23 cellular contexts compared by ENCODE assay signal in the genomic region with DNA sequence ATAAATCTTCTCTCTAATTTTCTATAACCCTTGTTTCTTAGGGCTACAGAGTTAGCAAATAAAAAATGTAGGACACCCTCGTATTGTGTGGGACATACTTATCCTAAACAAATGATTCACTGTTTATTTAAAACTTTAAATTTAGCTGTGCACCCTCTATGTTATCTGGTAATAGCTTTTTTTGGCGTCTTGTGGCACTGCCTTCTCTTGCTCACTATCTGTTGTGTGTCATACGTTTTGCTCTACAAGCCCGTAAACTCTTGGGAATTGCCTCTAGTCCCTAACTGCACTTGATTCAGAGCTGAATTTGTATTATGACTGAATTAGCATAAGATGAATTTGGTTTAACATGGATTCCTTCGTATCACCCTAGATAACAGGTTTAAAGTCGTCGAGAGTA.
DNase-seq lines count a peak whose midpoint lies in the region; ATAC-seq and TF ChIP-seq lines count a peak whose summit lies in the region.
"Had no signal": no experiment of that assay in that cellular context is flagged by ENCODE, and none has a peak within 500 bp of the region (broad histone marks: within the 10 kb centered on the region; RNA-seq: fewer than 3 reads in every experiment).

No MANE protein-coding gene starts in this region.

- H4K12ac ChIP-seq in trophoblast cell (ENCODE audit: low read depth, low read length) = no peak overlapping the region

- no peak overlapping the region for H3K4me2 ChIP-seq in trophoblast cell (ENCODE audit: low read length)

- H3K4me3 Mint-ChIP-seq in HFFc6 = no peak overlapping the region
- H3K4me3 Mint-ChIP-seq: CD4-positive, alpha-beta memory T cell had no signal

- H3K4me1 ChIP-seq in esophagus muscularis mucosa (peaks cover 3 to 23% (median 20%) of the 10 kb centered on the region in 4 donors), trophoblast cell (ENCODE audit: control insufficient read depth in 1 of 2, insufficient read depth in 2 of 2, low read length in 2 of 2) (peaks cover 0 to 11% of the 10 kb centered on the region in 2 experiments), tibial artery (peaks cover 0 to 23% (median 9%) of the 10 kb centered on the region in 4 donors), ovary (ENCODE audit: insufficient read depth) (peaks cover 3% of the 10 kb centered on the region)

- no peak for DNase-seq in HFFc6
- DNase-seq in esophagus muscularis mucosa (ENCODE audit: extremely low spot score) = no peak
- no peak for DNase-seq in trophoblast cell
- no peak for DNase-seq in tibial artery
- no peak for DNase-seq in ovary
- no peak for DNase-seq in DMS79 (lab: John Stamatoyannopoulos, UW)
- DNase-seq: C1 segment of cervical spinal cord; CD4-positive, alpha-beta memory T cell; COR-L47; DMS53; GF-D8; KG1; MG63; NCI-H1105 treated with DMSO at 0.1 percent for 48 hours; NCI-H2029 treated with DMSO at 0.1 percent for 48 hours; NCI-H226; NCI-H510A; NCI-H69; SHP77 had no signal

- TF ChIP-seq CTCF in HFFc6 (IDR thresholded peaks at IDR 0.05) = no peak
- no peak for TF ChIP-seq CTCF in esophagus muscularis mucosa (IDR thresholded peaks at IDR 0.05)
- no peak for TF ChIP-seq CTCF in tibial artery (IDR thresholded peaks at IDR 0.05)
- TF ChIP-seq CTCF in ovary (IDR thresholded peaks at IDR 0.05) = no peak

- H3K4me3 ChIP-seq in esophagus muscularis mucosa (no peak overlapping the region), trophoblast cell (ENCODE audit: low read depth, low read length) (no peak overlapping the region), tibial artery (no peak overlapping the region), ovary (no peak overlapping the region)
- H3K4me3 ChIP-seq: MG63 had no signal

- TF ChIP-seq POLR2A in esophagus muscularis mucosa (IDR thresholded peaks at IDR 0.05; ENCODE audit: low read depth) = no peak
- TF ChIP-seq POLR2A in ovary (IDR thresholded peaks at IDR 0.05) = no peak

- H3K79me1 ChIP-seq in trophoblast cell (ENCODE audit: low read length) = peaks cover 17% of the 10 kb centered on the region

- no peak overlapping the region for H4K8ac ChIP-seq in trophoblast cell (ENCODE audit: low read depth, low read length)

- H2BK5ac ChIP-seq in trophoblast cell (ENCODE audit: low read depth, low read length, poor library complexity) = peak overlapping the region; percentile 46

- 0 out of 2 replicates have a peak overlapping the region, but pooled peaks have one; percentile 14 for H3K27ac Mint-ChIP-seq in HFFc6
- H3K27ac Mint-ChIP-seq: CD4-positive, alpha-beta memory T cell had no signal

- ATAC-seq in GM21786 (IDR thresholded peaks at IDR 0.05; ENCODE audit: unreplicated experiment) (no peak), GM21737 (IDR thresholded peaks at IDR 0.05; ENCODE audit: unreplicated experiment) (no peak)
- ATAC-seq: Panc1 had no signal

- H3K4ac ChIP-seq in trophoblast cell (ENCODE audit: low read depth, low read length) = no peak overlapping the region

- H3K79me2 ChIP-seq in trophoblast cell (ENCODE audit: control insufficient read depth, insufficient read depth, low read length, poor library complexity) = no peaks in the 10 kb centered on the region

- peaks cover 42% of the 10 kb centered on the region for H3K4me1 Mint-ChIP-seq in HFFc6 (ENCODE audit: low read depth)
- H3K4me1 Mint-ChIP-seq: CD4-positive, alpha-beta memory T cell had no signal

- no peak overlapping the region for H2AFZ ChIP-seq in trophoblast cell (ENCODE audit: insufficient read depth, low read length, poor library complexity)

- no peak overlapping the region for H3K9ac ChIP-seq in trophoblast cell (ENCODE audit: low read length)

- H3K36me3 Mint-ChIP-seq in HFFc6 (ENCODE audit: low read depth) = peaks cover 5% of the 10 kb centered on the region; the same call in 1 of the 2 replicates
- H3K36me3 Mint-ChIP-seq: CD4-positive, alpha-beta memory T cell had no signal

- peak overlapping the region; percentile 13 to 56 (median 46) for H3K27ac ChIP-seq in esophagus muscularis mucosa (replicated peaks in 1 of 4)
- H3K27ac ChIP-seq in trophoblast cell (ENCODE audit: low read depth, low read length) = no peak overlapping the region
- peak overlapping the region; percentile 44 to 54 for H3K27ac ChIP-seq in tibial artery
- H3K27ac ChIP-seq in ovary = no peak overlapping the region
- H3K27ac ChIP-seq: RWPE1 had no signal

- H3K9me3 ChIP-seq in esophagus muscularis mucosa = no peaks in the 10 kb centered on the region
- H3K9me3 ChIP-seq in trophoblast cell (ENCODE audit: insufficient read depth, low read depth, low read length) = no peaks in the 10 kb centered on the region
- H3K9me3 ChIP-seq in tibial artery = no peaks in the 10 kb centered on the region
- H3K9me3 ChIP-seq in ovary = no peaks in the 10 kb centered on the region
- H3K9me3 ChIP-seq: MG63 had no signal

- peak overlapping the region; percentile 42 for H4K91ac ChIP-seq in trophoblast cell (ENCODE audit: low read depth, low read length)

- no peak overlapping the region for H3K18ac ChIP-seq in trophoblast cell (ENCODE audit: low read length)

- intact Hi-C loops in esophagus muscularis mucosa (cut with DNase I) (no loop called here), tibial artery (cut with DNase I; ENCODE audit: low total_unique reads) (no loop called here), ovary (cut with DNase I) (no loop called here)

- no peaks in the 10 kb centered on the region for H3K9me3 Mint-ChIP-seq in HFFc6

- 67% methylated on average over 7 of the region's 7 CpGs for WGBS in esophagus muscularis mucosa
- WGBS in trophoblast cell (ENCODE audit: extremely low coverage, insufficient coverage, insufficient read length) = no CpG with 5 or more reads among the region's 7 CpGs
- WGBS in ovary, 3 donors = 85% methylated on average over 7 of the region's 7 CpGs

- H2BK120ac ChIP-seq in trophoblast cell (ENCODE audit: insufficient read depth, low read length, poor library complexity) = peak overlapping the region; percentile 25

- no peaks in the 10 kb centered on the region for H3K27me3 Mint-ChIP-seq in HFFc6 (ENCODE audit: insufficient read depth)
- H3K27me3 Mint-ChIP-seq: CD4-positive, alpha-beta memory T cell had no signal

- H3K14ac ChIP-seq in trophoblast cell (ENCODE audit: low read length) = no peak overlapping the region

- H3K36me3 ChIP-seq in esophagus muscularis mucosa (no peaks in the 10 kb centered on the region), trophoblast cell (ENCODE audit: control insufficient read depth in 1 of 2, insufficient read depth in 2 of 2, low read length in 2 of 2) (peaks cover 0 to 3% of the 10 kb centered on the region in 2 experiments), tibial artery (no peaks in the 10 kb centered on the region), ovary (no peaks in the 10 kb centered on the region)
- H3K36me3 ChIP-seq: MG63 had no signal

- no peak overlapping the region for H2AK5ac ChIP-seq in trophoblast cell (ENCODE audit: low read length)

- no peak overlapping the region for H3K23ac ChIP-seq in trophoblast cell (ENCODE audit: low read length)

- peak overlapping the region; percentile 95 for H2BK12ac ChIP-seq in trophoblast cell (ENCODE audit: low read length)

- H3K27me3 ChIP-seq in esophagus muscularis mucosa (no peaks in the 10 kb centered on the region), trophoblast cell (ENCODE audit: insufficient read depth, low read length) (no peaks in the 10 kb centered on the region), tibial artery (no peaks in the 10 kb centered on the region), ovary (no peaks in the 10 kb centered on the region)
- H3K27me3 ChIP-seq: MG63 had no signal

- TF ChIP-seq EP300 in esophagus muscularis mucosa (IDR thresholded peaks at IDR 0.05) = no peak
- no peak for TF ChIP-seq EP300 in ovary (IDR thresholded peaks at IDR 0.05)

Comparison
In these comparisons a context has a peak if more than half of its experiments do, and no peak if none do; other contexts are left out.
1. H3K27ac ChIP-seq: peak in esophagus muscularis mucosa (4 of 4) and tibial artery (2 of 2); none in trophoblast cell (single experiment) and ovary (0 of 2).